ENCODE assay signal across 8 cellular contexts in the genomic region with DNA sequence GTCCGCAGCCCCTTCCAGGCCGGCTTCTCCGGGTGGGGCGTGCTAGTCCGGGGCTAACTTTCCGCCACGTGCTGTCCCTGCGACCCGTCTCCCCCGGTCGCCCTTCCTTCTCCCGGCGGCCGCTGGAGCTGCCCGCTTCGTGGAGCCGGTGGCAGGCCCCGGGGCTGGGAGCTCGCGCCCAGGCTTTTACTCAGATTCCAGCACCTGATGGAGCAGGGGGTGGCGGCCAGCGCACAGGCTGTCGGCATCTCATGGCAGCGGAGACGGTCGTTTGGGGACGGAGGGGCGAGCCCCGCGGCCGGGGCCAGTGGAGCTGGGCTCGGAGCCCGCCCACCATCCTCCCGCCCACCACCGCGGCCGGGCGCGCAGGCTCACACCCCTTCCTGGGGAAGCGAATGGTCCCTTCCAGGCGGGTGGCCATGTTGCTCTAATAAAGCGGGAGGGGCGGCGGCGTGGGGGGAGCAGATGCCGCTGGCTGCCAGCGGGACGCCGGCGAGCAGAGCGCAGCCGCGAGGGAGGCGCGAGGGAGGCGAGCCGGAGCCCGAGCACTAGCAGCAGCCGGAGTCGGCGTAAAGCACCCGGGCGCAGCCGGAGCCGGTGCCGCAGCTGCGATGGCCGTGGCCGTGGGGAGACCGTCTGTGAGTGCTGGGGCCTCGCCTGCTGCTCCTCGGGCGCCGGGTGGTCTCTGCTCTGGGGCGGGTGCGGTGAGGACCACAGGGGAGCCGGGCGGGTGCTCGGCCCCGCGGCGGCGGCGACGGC. TPM values are rescaled to one million over a fixed set of nuclear protein-coding genes. Genes with fewer than 3 reads are reported as not detected.
DNase-seq lines count a peak whose midpoint lies in the region; ATAC-seq lines count a peak whose summit lies in the region.

A gene (plus strand): TSS at position 460 of the 759 bp plus-strand sequence. CDS start 152 bp downstream, at position 612.

- H2BK15ac ChIP-seq in mesendoderm (replicated peaks; ENCODE audit: low read depth) = no peak within 1 kb of the TSS

- H3K4me3 Mint-ChIP-seq in effector memory CD8-positive, alpha-beta T cell = peak within 1 kb of the TSS; percentile 91 to 95

- DNase-seq in COLO668 (lab: John Stamatoyannopoulos, UW; ENCODE audit: unreplicated experiment) = peak; percentile 95
- DNase-seq in HT-29 (ENCODE audit: low spot score) = peak; percentile 94
- peak; percentile 84 for DNase-seq in NOMO-1 treated with DMSO at 0.1 percent for 48 hours (lab: John Stamatoyannopoulos, UW; ENCODE audit: unreplicated experiment)
- peak; percentile 47 to 71 (median 67) for DNase-seq in activated CD8-positive, alpha-beta memory T cell treated with anti-CD3 and anti-CD28 coated beads for 48 hours (ENCODE audit: low read depth in 2 of 3, low spot score in 2 of 3)
- peak; percentile 85 to 87 (median 85) for DNase-seq in effector memory CD8-positive, alpha-beta T cell
- DNase-seq in mesendoderm = peak; percentile 98
- DNase-seq in stimulated activated CD8-positive, alpha-beta memory T cell treated with anti-CD3 and anti-CD28 coated beads, Interleukin-12 subunit alpha, Interleukin-12 subunit beta, amount 100 ng/mL, for 4 hours (ENCODE audit: low read depth) = peak; percentile 78

- H2AK5ac ChIP-seq in mesendoderm (ENCODE audit: low read length) = no peak within 1 kb of the TSS

- H3K27ac Mint-ChIP-seq in effector memory CD8-positive, alpha-beta T cell = peak within 1 kb of the TSS; percentile 75 to 94

- WGBS in mesendoderm (ENCODE audit: extremely low coverage, insufficient coverage, low lambda C conversion rate) = no CpG with 5 or more reads among the region's 85 CpGs

- peak within 1 kb of the TSS; percentile 92 for H3K23ac ChIP-seq in mesendoderm (ENCODE audit: low read length)

- peak; percentile 57 for ATAC-seq in GM21360 (IDR thresholded peaks at IDR 0.05; ENCODE audit: unreplicated experiment)
- peak; percentile 74 for ATAC-seq in effector memory CD8-positive, alpha-beta T cell (replicated peaks)

- peaks cover 22 to 29% of the 10 kb centered on the region in 2 donors for H3K4me1 Mint-ChIP-seq in effector memory CD8-positive, alpha-beta T cell (ENCODE audit: low read depth in 2 of 2)

- peak within 1 kb of the TSS; percentile 90 for H2BK5ac ChIP-seq in mesendoderm (ENCODE audit: low read length)

- no peaks in the 10 kb centered on the region for H3K36me3 ChIP-seq in mesendoderm (ENCODE audit: control insufficient read depth, insufficient read depth, low read length)

- no peak within 1 kb of the TSS for H4K5ac ChIP-seq in mesendoderm (ENCODE audit: low read length)

- H3K27me3 Mint-ChIP-seq in effector memory CD8-positive, alpha-beta T cell = no peaks in the 10 kb centered on the region

- peaks cover 56% of the 10 kb centered on the region for H3K79me2 ChIP-seq in mesendoderm (ENCODE audit: control insufficient read depth, insufficient read depth, low read length)

- H3K4me1 ChIP-seq in mesendoderm (ENCODE audit: control insufficient read depth, low read depth, low read length) = peaks cover 11% of the 10 kb centered on the region

- H3K56ac ChIP-seq in mesendoderm (ENCODE audit: low read length) = peak within 1 kb of the TSS; percentile 97

- peak within 1 kb of the TSS; percentile 98 for H3K18ac ChIP-seq in mesendoderm (ENCODE audit: low read length)

- peak within 1 kb of the TSS; percentile 95 for H3K9ac ChIP-seq in mesendoderm (ENCODE audit: low read length)

- peak within 1 kb of the TSS; percentile 88 for H3K4me3 ChIP-seq in mesendoderm (ENCODE audit: low read length)

- peak within 1 kb of the TSS; percentile 74 for H3K4ac ChIP-seq in mesendoderm (ENCODE audit: low read depth, low read length)

- peaks cover 17% of the 10 kb centered on the region for H3K79me1 ChIP-seq in mesendoderm (ENCODE audit: low read length)

- H3K27ac ChIP-seq in mesendoderm (ENCODE audit: low read depth, low read length) = peak within 1 kb of the TSS; percentile 99

- peaks cover 33% of the 10 kb centered on the region for H3K36me3 Mint-ChIP-seq in effector memory CD8-positive, alpha-beta T cell (ENCODE audit: insufficient read depth)

- peak within 1 kb of the TSS; percentile 16 for H2BK120ac ChIP-seq in mesendoderm (ENCODE audit: low read depth, low read length)

- peak within 1 kb of the TSS; percentile 88 for H3K4me2 ChIP-seq in mesendoderm (ENCODE audit: low read length)

- H3K9me3 Mint-ChIP-seq in effector memory CD8-positive, alpha-beta T cell = no peaks in the 10 kb centered on the region

- no peak within 1 kb of the TSS for H4K8ac ChIP-seq in mesendoderm (ENCODE audit: low read depth, low read length)

- no peaks in the 10 kb centered on the region for H3K27me3 ChIP-seq in mesendoderm (ENCODE audit: insufficient read depth, low read length, poor library complexity)

RNA-seq across cellular contexts. Expression of the gene that starts here (rescaled TPM):
- 24.7 and 27.6 TPM in 2 replicates for total RNA-seq in HT-29 (2014; rRNA removed; shearing (Covaris generic))
- 142 TPM for polyA plus RNA-seq in mesendoderm (2013, experiment 1 of 2)
- polyA plus RNA-seq in mesendoderm (2013, experiment 2 of 2) = 163 TPM

Comparison
In these comparisons a context has a peak if more than half of its experiments do, and no peak if none do; other contexts are left out.
1. Peak in every context shown above with its lines: DNase-seq, ATAC-seq, H3K4me3 ChIP-seq and H3K27ac ChIP-seq.